Comparison of ENCODE assay signal across 1 cellular context in genomic region chr4:86108834-86109233, GRCh38.
TF ChIP-seq lines count a peak whose summit lies in the region.

No MANE protein-coding gene starts in this region.

TF ChIP-seq in HepG2, 621 proteins besides CTCF, POLR2A, EP300 and RAD21 (continued from another document and continues in another):
- TF ChIP-seq ZGPAT (CRISPR knock-in tag; IDR thresholded peaks at IDR 0.05) = no peak
- no peak for TF ChIP-seq KLF13 (CRISPR knock-in tag; IDR thresholded peaks at IDR 0.05)
- no peak for TF ChIP-seq PAX8 (CRISPR knock-in tag; IDR thresholded peaks at IDR 0.05; ENCODE audit: borderline replicate concordance)
- TF ChIP-seq ZSCAN9 (CRISPR knock-in tag; IDR thresholded peaks at IDR 0.05; ENCODE audit: borderline replicate concordance) = no peak
- TF ChIP-seq ZNF549 (CRISPR knock-in tag; IDR thresholded peaks at IDR 0.05) = no peak
- TF ChIP-seq GPN1 (CRISPR knock-in tag; IDR thresholded peaks at IDR 0.05; ENCODE audit: borderline replicate concordance) = no peak
- TF ChIP-seq TCF7 (IDR thresholded peaks at IDR 0.05; ENCODE audit: low read depth) = peak; percentile 74
- no peak for TF ChIP-seq MTERF4 (CRISPR knock-in tag; IDR thresholded peaks at IDR 0.05)
- no peak for TF ChIP-seq POLR2G (IDR thresholded peaks at IDR 0.05; ENCODE audit: low read depth, low read length)
- no peak for TF ChIP-seq ZNF557 (CRISPR knock-in tag; IDR thresholded peaks at IDR 0.05)
- TF ChIP-seq GATAD1 (CRISPR knock-in tag; IDR thresholded peaks at IDR 0.05) = no peak
- TF ChIP-seq HHEX (CRISPR knock-in tag; IDR thresholded peaks at IDR 0.05) = peak; percentile 84
- TF ChIP-seq FUBP1 (CRISPR knock-in tag; IDR thresholded peaks at IDR 0.05; ENCODE audit: borderline replicate concordance) = no peak
- no peak for TF ChIP-seq PBX3 (CRISPR knock-in tag; IDR thresholded peaks at IDR 0.05; ENCODE audit: borderline replicate concordance)
- TF ChIP-seq SYNCRIP (IDR thresholded peaks at IDR 0.05; ENCODE audit: insufficient read depth, low read depth, low read length) = no peak
- peak; percentile 79 for TF ChIP-seq ARID5B (CRISPR knock-in tag; IDR thresholded peaks at IDR 0.05)
- TF ChIP-seq BHLHE40 (IDR thresholded peaks at IDR 0.05; ENCODE audit: low read length) = no peak
- TF ChIP-seq, protein P1, sequence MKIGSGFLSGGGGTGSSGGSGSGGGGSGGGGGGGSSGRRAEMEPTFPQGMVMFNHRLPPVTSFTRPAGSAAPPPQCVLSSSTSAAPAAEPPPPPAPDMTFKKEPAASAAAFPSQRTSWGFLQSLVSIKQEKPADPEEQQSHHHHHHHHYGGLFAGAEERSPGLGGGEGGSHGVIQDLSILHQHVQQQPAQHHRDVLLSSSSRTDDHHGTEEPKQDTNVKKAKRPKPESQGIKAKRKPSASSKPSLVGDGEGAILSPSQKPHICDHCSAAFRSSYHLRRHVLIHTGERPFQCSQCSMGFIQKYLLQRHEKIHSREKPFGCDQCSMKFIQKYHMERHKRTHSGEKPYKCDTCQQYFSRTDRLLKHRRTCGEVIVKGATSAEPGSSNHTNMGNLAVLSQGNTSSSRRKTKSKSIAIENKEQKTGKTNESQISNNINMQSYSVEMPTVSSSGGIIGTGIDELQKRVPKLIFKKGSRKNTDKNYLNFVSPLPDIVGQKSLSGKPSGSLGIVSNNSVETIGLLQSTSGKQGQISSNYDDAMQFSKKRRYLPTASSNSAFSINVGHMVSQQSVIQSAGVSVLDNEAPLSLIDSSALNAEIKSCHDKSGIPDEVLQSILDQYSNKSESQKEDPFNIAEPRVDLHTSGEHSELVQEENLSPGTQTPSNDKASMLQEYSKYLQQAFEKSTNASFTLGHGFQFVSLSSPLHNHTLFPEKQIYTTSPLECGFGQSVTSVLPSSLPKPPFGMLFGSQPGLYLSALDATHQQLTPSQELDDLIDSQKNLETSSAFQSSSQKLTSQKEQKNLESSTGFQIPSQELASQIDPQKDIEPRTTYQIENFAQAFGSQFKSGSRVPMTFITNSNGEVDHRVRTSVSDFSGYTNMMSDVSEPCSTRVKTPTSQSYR (CRISPR knock-in tag; IDR thresholded peaks at IDR 0.05; ENCODE audit: borderline replicate concordance) = no peak
- TF ChIP-seq ZNF749 (CRISPR knock-in tag; IDR thresholded peaks at IDR 0.05; ENCODE audit: borderline replicate concordance) = no peak
- TF ChIP-seq, protein P2, sequence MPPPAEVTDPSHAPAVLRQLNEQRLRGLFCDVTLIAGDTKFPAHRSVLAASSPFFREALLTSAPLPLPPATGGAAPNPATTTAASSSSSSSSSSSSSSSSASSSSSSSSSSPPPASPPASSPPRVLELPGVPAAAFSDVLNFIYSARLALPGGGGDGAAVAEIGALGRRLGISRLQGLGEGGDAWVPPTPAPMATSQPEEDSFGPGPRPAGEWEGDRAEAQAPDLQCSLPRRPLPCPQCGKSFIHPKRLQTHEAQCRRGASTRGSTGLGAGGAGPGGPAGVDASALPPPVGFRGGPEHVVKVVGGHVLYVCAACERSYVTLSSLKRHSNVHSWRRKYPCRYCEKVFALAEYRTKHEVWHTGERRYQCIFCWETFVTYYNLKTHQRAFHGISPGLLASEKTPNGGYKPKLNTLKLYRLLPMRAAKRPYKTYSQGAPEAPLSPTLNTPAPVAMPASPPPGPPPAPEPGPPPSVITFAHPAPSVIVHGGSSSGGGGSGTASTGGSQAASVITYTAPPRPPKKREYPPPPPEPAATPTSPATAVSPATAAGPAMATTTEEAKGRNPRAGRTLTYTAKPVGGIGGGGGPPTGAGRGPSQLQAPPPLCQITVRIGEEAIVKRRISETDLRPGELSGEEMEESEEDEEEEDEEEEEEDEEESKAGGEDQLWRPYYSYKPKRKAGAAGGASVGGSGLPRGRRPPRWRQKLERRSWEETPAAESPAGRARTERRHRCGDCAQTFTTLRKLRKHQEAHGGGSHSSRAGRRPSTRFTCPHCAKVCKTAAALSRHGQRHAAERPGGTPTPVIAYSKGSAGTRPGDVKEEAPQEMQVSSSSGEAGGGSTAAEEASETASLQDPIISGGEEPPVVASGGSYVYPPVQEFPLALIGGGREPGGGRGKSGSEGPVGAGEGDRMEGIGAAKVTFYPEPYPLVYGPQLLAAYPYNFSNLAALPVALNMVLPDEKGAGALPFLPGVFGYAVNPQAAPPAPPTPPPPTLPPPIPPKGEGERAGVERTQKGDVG (CRISPR knock-in tag; IDR thresholded peaks at IDR 0.05; ENCODE audit: borderline replicate concordance) = no peak
- no peak for TF ChIP-seq NR2F2 (IDR thresholded peaks at IDR 0.05; ENCODE audit: borderline replicate concordance, low read depth)
- TF ChIP-seq ZNF780A (CRISPR knock-in tag; IDR thresholded peaks at IDR 0.05) = no peak
- TF ChIP-seq ZMYM4 (CRISPR knock-in tag; IDR thresholded peaks at IDR 0.05) = no peak
- no peak for TF ChIP-seq ZNF839 (CRISPR knock-in tag; IDR thresholded peaks at IDR 0.05; ENCODE audit: borderline replicate concordance)
- peak; percentile 19 for TF ChIP-seq TEAD3 (CRISPR knock-in tag; optimal IDR thresholded peaks at IDR 0.05; ENCODE audit: borderline replicate concordance)
- TF ChIP-seq HMG20B (CRISPR knock-in tag; conservative IDR thresholded peaks at IDR 0.05) = no peak
- TF ChIP-seq, protein P3, sequence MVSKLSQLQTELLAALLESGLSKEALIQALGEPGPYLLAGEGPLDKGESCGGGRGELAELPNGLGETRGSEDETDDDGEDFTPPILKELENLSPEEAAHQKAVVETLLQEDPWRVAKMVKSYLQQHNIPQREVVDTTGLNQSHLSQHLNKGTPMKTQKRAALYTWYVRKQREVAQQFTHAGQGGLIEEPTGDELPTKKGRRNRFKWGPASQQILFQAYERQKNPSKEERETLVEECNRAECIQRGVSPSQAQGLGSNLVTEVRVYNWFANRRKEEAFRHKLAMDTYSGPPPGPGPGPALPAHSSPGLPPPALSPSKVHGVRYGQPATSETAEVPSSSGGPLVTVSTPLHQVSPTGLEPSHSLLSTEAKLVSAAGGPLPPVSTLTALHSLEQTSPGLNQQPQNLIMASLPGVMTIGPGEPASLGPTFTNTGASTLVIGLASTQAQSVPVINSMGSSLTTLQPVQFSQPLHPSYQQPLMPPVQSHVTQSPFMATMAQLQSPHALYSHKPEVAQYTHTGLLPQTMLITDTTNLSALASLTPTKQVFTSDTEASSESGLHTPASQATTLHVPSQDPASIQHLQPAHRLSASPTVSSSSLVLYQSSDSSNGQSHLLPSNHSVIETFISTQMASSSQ (IDR thresholded peaks at IDR 0.05; ENCODE audit: low read depth) = 0 out of 2 replicates have a peak, but pooled peaks have one; percentile 18
- TF ChIP-seq, protein P3 (CRISPR knock-in tag; IDR thresholded peaks at IDR 0.05; ENCODE audit: borderline replicate concordance) = no peak
- TF ChIP-seq KLF15 (CRISPR knock-in tag; IDR thresholded peaks at IDR 0.05; ENCODE audit: borderline replicate concordance) = no peak
- TF ChIP-seq ZNF891 (CRISPR knock-in tag; IDR thresholded peaks at IDR 0.05) = no peak
- TF ChIP-seq, protein P4, sequence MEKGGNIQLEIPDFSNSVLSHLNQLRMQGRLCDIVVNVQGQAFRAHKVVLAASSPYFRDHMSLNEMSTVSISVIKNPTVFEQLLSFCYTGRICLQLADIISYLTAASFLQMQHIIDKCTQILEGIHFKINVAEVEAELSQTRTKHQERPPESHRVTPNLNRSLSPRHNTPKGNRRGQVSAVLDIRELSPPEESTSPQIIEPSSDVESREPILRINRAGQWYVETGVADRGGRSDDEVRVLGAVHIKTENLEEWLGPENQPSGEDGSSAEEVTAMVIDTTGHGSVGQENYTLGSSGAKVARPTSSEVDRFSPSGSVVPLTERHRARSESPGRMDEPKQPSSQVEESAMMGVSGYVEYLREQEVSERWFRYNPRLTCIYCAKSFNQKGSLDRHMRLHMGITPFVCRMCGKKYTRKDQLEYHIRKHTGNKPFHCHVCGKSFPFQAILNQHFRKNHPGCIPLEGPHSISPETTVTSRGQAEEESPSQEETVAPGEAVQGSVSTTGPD (CRISPR knock-in tag; IDR thresholded peaks at IDR 0.05) = no peak
- no peak for TF ChIP-seq ZNF350 (CRISPR knock-in tag; IDR thresholded peaks at IDR 0.05; ENCODE audit: borderline replicate concordance, low read depth)
- no peak for TF ChIP-seq SRSF9 (IDR thresholded peaks at IDR 0.05; ENCODE audit: borderline replicate concordance, insufficient read depth, low read depth, low read length, poor library complexity, severe bottlenecking)
- TF ChIP-seq, protein P5, sequence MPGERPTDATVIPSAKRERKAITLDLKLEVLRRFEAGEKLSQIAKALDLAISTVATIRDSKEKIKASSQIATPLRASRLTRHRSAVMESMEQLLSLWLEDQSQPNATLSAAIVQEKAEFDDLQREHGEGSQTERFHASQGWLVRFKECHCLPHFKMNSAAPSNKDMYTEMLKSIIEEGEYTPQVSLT (CRISPR knock-in tag; IDR thresholded peaks at IDR 0.05; ENCODE audit: borderline replicate concordance, low read depth) = no peak
- no peak for TF ChIP-seq U2AF2 (IDR thresholded peaks at IDR 0.05; ENCODE audit: low read depth, low read length)
- no peak for TF ChIP-seq KDM1A (CRISPR knock-in tag; IDR thresholded peaks at IDR 0.05)
- no peak for TF ChIP-seq PTBP1 (IDR thresholded peaks at IDR 0.05; ENCODE audit: low read depth, low read length, poor library complexity, severe bottlenecking)
- no peak for TF ChIP-seq ZNF501 (CRISPR knock-in tag; IDR thresholded peaks at IDR 0.05)
